ENCODE assay signal across 8 cellular contexts in the genomic region with DNA sequence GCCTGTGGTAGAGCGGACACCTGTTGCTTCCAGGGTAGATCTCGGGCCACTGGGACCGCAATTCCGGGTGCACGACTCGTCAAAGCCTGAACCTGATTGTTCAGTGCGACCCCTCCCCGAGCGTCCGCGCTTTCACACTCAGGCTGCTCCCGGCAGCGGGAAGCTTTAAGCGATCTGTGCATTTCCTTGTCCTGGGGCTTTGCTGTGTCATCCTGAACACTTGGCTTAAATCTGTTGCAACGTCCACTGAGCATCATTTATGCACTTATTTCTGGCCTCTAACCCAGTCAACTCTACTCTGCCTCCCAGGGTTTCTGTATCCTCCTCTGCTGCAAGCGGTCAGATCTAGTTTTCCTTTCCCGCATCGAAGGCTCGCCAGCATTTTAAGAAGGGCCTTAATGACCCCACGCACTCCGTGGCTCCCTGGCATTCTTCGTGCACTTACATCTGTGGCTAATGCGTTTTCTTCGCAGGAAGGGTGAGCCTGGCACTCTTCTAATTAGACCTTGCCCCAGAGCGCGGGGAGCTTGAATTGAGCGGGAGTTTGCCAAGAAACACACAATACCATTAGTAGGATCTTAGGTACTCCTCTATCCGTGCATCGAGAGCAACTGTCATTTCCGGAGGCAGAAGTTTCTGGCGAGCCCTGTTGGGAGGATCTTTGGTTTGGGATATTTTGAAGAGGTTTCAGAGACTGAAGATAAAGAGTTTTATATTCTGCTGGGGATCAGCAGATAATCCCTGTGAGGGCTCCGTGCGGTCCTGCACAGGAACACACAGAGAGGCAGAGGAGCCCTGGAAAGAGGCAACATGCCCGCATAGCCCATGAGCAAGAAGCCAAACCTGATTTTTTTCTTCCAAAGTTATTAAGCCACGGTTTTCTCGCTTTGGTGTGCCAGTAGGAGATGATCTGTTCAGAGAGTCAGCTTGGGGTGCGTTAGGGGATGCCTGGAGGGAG. TPM values are rescaled to one million over a fixed set of nuclear protein-coding genes. Genes with fewer than 3 reads are reported as not detected.
DNase-seq lines count a peak whose midpoint lies in the region; ATAC-seq lines count a peak whose summit lies in the region.

No MANE protein-coding gene starts in this region.

- no peaks in the 10 kb centered on the region for H3K9me3 Mint-ChIP-seq in activated naive CD4-positive, alpha-beta T cell treated with anti-CD3 and anti-CD28 coated beads, Interleukin-2, amount 10 ng/mL, durations not matched to agents 7 days and 5 days

- H3K9ac ChIP-seq in adipocyte (ENCODE audit: low read length) (peak overlapping the region; percentile 74), skeletal muscle tissue (ENCODE audit: low read depth in 1 of 3, low read length in 3 of 3) (peak overlapping the region; percentile 24 to 96 (median 88))

- H3K4me3 ChIP-seq in adipocyte (ENCODE audit: low read length) = peak overlapping the region; percentile 81
- H3K4me3 ChIP-seq in iPS-11a (ENCODE audit: low read depth, low read length) = peak overlapping the region; percentile 58
- peak overlapping the region; percentile 80 to 91 (median 82) for H3K4me3 ChIP-seq in skeletal muscle tissue (ENCODE audit: low read length in 3 of 3)

- H3K36me3 Mint-ChIP-seq in activated naive CD4-positive, alpha-beta T cell treated with anti-CD3 and anti-CD28 coated beads, Interleukin-2, amount 10 ng/mL, durations not matched to agents 7 days and 5 days = no peaks in the 10 kb centered on the region

- no peak for ATAC-seq in GM19397 (IDR thresholded peaks at IDR 0.05; ENCODE audit: unreplicated experiment)
- no peak for ATAC-seq in GM18909 (IDR thresholded peaks at IDR 0.05; ENCODE audit: poor library complexity, unreplicated experiment)

- peak overlapping the region; percentile 11 for H3K27ac Mint-ChIP-seq in activated naive CD4-positive, alpha-beta T cell treated with anti-CD3 and anti-CD28 coated beads, Interleukin-2, amount 10 ng/mL, durations not matched to agents 7 days and 5 days

- H3K27me3 ChIP-seq in adipocyte (replicated peaks; ENCODE audit: control insufficient read depth, insufficient read depth, low read length) (no peaks in the 10 kb centered on the region), skeletal muscle tissue (ENCODE audit: control insufficient read depth in 3 of 3, insufficient read depth in 3 of 3, low read length in 3 of 3) (no peaks in the 10 kb centered on the region)

- no peak for DNase-seq in activated naive CD4-positive, alpha-beta T cell treated with anti-CD3 and anti-CD28 coated beads, Interleukin-2, amount 10 ng/mL, durations not matched to agents 7 days and 5 days
- no peak for DNase-seq in activated naive CD4-positive, alpha-beta T cell treated with anti-CD3 and anti-CD28 coated beads, Interleukin-2, amount 50 U/mL, for 16 hours
- DNase-seq in adipocyte (ENCODE audit: low read depth) = peak; percentile 51
- DNase-seq in stimulated activated CD8-positive, alpha-beta memory T cell treated with anti-CD3 and anti-CD28 coated beads, Interleukin-4, amount 100 ng/mL, for 48 hours = no peak

- H3K27ac ChIP-seq in skeletal muscle tissue (ENCODE audit: low read depth, low read length) = peak overlapping the region; percentile 84

- H3K4me1 ChIP-seq in adipocyte (ENCODE audit: control insufficient read depth, insufficient read depth, low read length) (peaks cover 24% of the 10 kb centered on the region), skeletal muscle tissue (ENCODE audit: control insufficient read depth in 3 of 3, insufficient read depth in 3 of 3, low read length in 3 of 3) (peaks cover 10 to 16% (median 15%) of the 10 kb centered on the region in 3 donors)

- CTCF ChIA-PET in activated naive CD4-positive, alpha-beta T cell treated with anti-CD3 and anti-CD28 coated beads, Interleukin-2, amount 10 ng/mL, durations not matched to agents 7 days and 5 days (lab: Charles Lee) = no interaction called here

- H3K9me3 ChIP-seq in adipocyte (ENCODE audit: control insufficient read depth, low read length) (no peaks in the 10 kb centered on the region), skeletal muscle tissue (ENCODE audit: control insufficient read depth in 3 of 3, low read length in 3 of 3) (no peaks in the 10 kb centered on the region)

- peak overlapping the region; percentile 65 for H3K4me3 Mint-ChIP-seq in activated naive CD4-positive, alpha-beta T cell treated with anti-CD3 and anti-CD28 coated beads, Interleukin-2, amount 10 ng/mL, durations not matched to agents 7 days and 5 days

- peaks cover 15% of the 10 kb centered on the region for H3K4me1 Mint-ChIP-seq in activated naive CD4-positive, alpha-beta T cell treated with anti-CD3 and anti-CD28 coated beads, Interleukin-2, amount 10 ng/mL, durations not matched to agents 7 days and 5 days

- H3K27me3 Mint-ChIP-seq in activated naive CD4-positive, alpha-beta T cell treated with anti-CD3 and anti-CD28 coated beads, Interleukin-2, amount 10 ng/mL, durations not matched to agents 7 days and 5 days = peaks cover 46% of the 10 kb centered on the region

- H3K36me3 ChIP-seq in adipocyte (ENCODE audit: control insufficient read depth, insufficient read depth, low read length, severe bottlenecking) (peaks cover 6% of the 10 kb centered on the region), skeletal muscle tissue (ENCODE audit: control insufficient read depth in 3 of 3, insufficient read depth in 3 of 3, low read length in 3 of 3) (peaks cover 5 to 36% (median 21%) of the 10 kb centered on the region in 3 donors)

RNA-seq across cellular contexts. Expression of gene DDIT4L, which starts 0.7 kb away (rescaled TPM):
- total RNA-seq in skeletal muscle tissue = 61.6 TPM
